Comparison of ENCODE assay signal across 8 cellular contexts in genomic region chr3:183636221-183637105, GRCh38. TPM values are rescaled to one million over a fixed set of nuclear protein-coding genes. Genes with fewer than 3 reads are reported as not detected.
DNase-seq lines count a peak whose midpoint lies in the region; ATAC-seq, FAIRE-seq and TF ChIP-seq lines count a peak whose summit lies in the region.

No MANE protein-coding gene starts in this region.

- peak overlapping the region; percentile 98 for H3K27ac ChIP-seq in cardiac muscle cell
- H3K27ac ChIP-seq in pancreas = peak overlapping the region; percentile 96 to 99 (median 98)
- H3K27ac ChIP-seq in tibial artery = peak overlapping the region; percentile 97 to 99

- H3K27me3 ChIP-seq in adipocyte (replicated peaks; ENCODE audit: control insufficient read depth, insufficient read depth, low read length) (no peaks in the 10 kb centered on the region), cardiac muscle cell (no peaks in the 10 kb centered on the region), pancreas (no peaks in the 10 kb centered on the region), tibial artery (no peaks in the 10 kb centered on the region)

- peaks cover 9% of the 10 kb centered on the region for H3K4me1 ChIP-seq in adipocyte (ENCODE audit: control insufficient read depth, insufficient read depth, low read length)
- peaks cover 14% of the 10 kb centered on the region for H3K4me1 ChIP-seq in cardiac muscle cell (ENCODE audit: low read depth)
- H3K4me1 ChIP-seq in pancreas = peaks cover 6 to 20% (median 11%) of the 10 kb centered on the region in 3 donors
- peaks cover 0 to 32% (median 12%) of the 10 kb centered on the region in 4 donors for H3K4me1 ChIP-seq in tibial artery

- H3K9me3 ChIP-seq in adipocyte (ENCODE audit: control insufficient read depth, low read length) (no peaks in the 10 kb centered on the region), cardiac muscle cell (ENCODE audit: low read depth) (no peaks in the 10 kb centered on the region), pancreas (no peaks in the 10 kb centered on the region), tibial artery (no peaks in the 10 kb centered on the region)

- peak overlapping the region; percentile 96 for H3K4me3 ChIP-seq in adipocyte (ENCODE audit: low read length)
- peak overlapping the region; percentile 88 for H3K4me3 ChIP-seq in cardiac muscle cell
- peak overlapping the region; percentile 83 to 99 (median 90) for H3K4me3 ChIP-seq in pancreas
- peak overlapping the region; percentile 90 to 91 for H3K4me3 ChIP-seq in tibial artery

- WGBS in pancreas, 2 donors = 0% methylated on average over 72 to 84 of the region's 84 CpGs

- FAIRE-seq in GM12891 (lab: Jason Lieb, UNC) = peak; percentile 95
- FAIRE-seq in pancreas (lab: Jason Lieb, UNC) = peak; percentile 45

- ATAC-seq in HG02798 (IDR thresholded peaks at IDR 0.05; ENCODE audit: poor library complexity, unreplicated experiment) (peak; percentile 85), pancreas (peak; percentile 85 to 92 (median 86))

- no peak for TF ChIP-seq CTCF in cardiac muscle cell (IDR thresholded peaks at IDR 0.05; ENCODE audit: low read depth, low read length)
- no peak for TF ChIP-seq CTCF in pancreas (IDR thresholded peaks at IDR 0.05)
- no peak for TF ChIP-seq CTCF in tibial artery (IDR thresholded peaks at IDR 0.05)

- H3K36me3 ChIP-seq in adipocyte (ENCODE audit: control insufficient read depth, insufficient read depth, low read length, severe bottlenecking) (no peaks in the 10 kb centered on the region), cardiac muscle cell (no peaks in the 10 kb centered on the region), pancreas (no peaks in the 10 kb centered on the region), tibial artery (no peaks in the 10 kb centered on the region)

- peak overlapping the region; percentile 94 for H3K9ac ChIP-seq in adipocyte (ENCODE audit: low read length)

- TF ChIP-seq POLR2A in GM12891 (IDR thresholded peaks at IDR 0.05; ENCODE audit: low read depth, low read length) = peak; percentile 72; the same call in 1 of the 2 replicates

- DNase-seq in GM12891 (ENCODE audit: insufficient read length, low spot score) (peak; percentile 67), NCI-H1417 treated with DMSO at 0.1 percent for 48 hours (lab: John Stamatoyannopoulos, UW) (peak; percentile 98), SW 1271 (lab: John Stamatoyannopoulos, UW) (peak; percentile 89 to 97), adipocyte (ENCODE audit: low read depth) (peak; percentile 96), cardiac muscle cell (ENCODE audit: low read depth in 1 of 2, low spot score in 1 of 2) (peak; percentile 96 to 97), pancreas (peak; percentile 89 to 97 (median 93)), tibial artery (peak; percentile 95 to 98)

- intact Hi-C loops in pancreas (cut with DNase I) = no loop called here
- intact Hi-C loops in tibial artery (cut with DNase I; ENCODE audit: low total_unique reads) = loop anchor here (5.0 kb wide), 2 partner anchors 61 to 539 kb away; partner anchors contain the start of genes MCCC1 and YEATS2

TF ChIP-seq in GM12891, 5 proteins besides CTCF, POLR2A, EP300 and RAD21:
- TF ChIP-seq TAF1 (IDR thresholded peaks at IDR 0.05; ENCODE audit: low read depth, low read length) (peak; percentile 58; the same call in 1 of the 2 replicates), SPI1 (IDR thresholded peaks at IDR 0.05; ENCODE audit: low read depth, low read length) (0 out of 2 replicates have a peak, but pooled peaks have one; percentile 9), PAX5 (IDR thresholded peaks at IDR 0.05; ENCODE audit: insufficient read depth, low read length, severe bottlenecking) (no peak), POU2F2 (IDR thresholded peaks at IDR 0.05; ENCODE audit: low read depth, low read length) (no peak), POLR2AphosphoS5 (IDR thresholded peaks at IDR 0.05; ENCODE audit: low read depth, low read length) (no peak; the same call in 1 of the 2 replicates)
TF ChIP-seq in GM12891: peak in this region for 2.

RNA-seq across cellular contexts. Expression of gene KLHL24, which starts 1.0 kb away (rescaled TPM):
- polyA plus RNA-seq in GM12891 (2012; ENCODE audit: low read depth, missing spikeins) = 2.8 TPM
- total RNA-seq in cardiac muscle cell (68.6 and 159 TPM in 2 replicates), pancreas (10 to 100 TPM; 21.3 to 40.8 (median 24.5) TPM)
- polyA plus RNA-seq in cardiac muscle cell (37.3 and 39.9 TPM in 2 replicates), pancreas (1 to 10 TPM; 5.7 to 6.2 TPM)

Comparison
In these comparisons a context has a peak if more than half of its experiments do, and no peak if none do; other contexts are left out.
1. Peak in every context shown above with its lines: DNase-seq, ATAC-seq, H3K4me3 ChIP-seq and H3K27ac ChIP-seq.